ENCODE assay signal across 8 cellular contexts in genomic region chr1:28369518-28370219, GRCh38. TPM values are rescaled to one million over a fixed set of nuclear protein-coding genes. Genes with fewer than 3 reads are reported as not detected.
A peak's percentile ranks its signal among the peaks of the same experiment; 100 is the strongest.
DNase-seq lines count a peak whose midpoint lies in the region; ATAC-seq, FAIRE-seq and TF ChIP-seq lines count a peak whose summit lies in the region.

TSS of gene PHACTR4 (plus strand) at chr1:28369740. CDS start at chr1:28407448, 37,708 bp downstream.

- no peak for TF ChIP-seq EP300 in A549 (IDR thresholded peaks at IDR 0.05)

- FAIRE-seq in A549 (lab: Jason Lieb, UNC): no peak

- CTCF ChIA-PET in A549 (lab: Yijun Ruan, JAX): interaction anchor here (2.8 to 5.8 kb wide), 3 partner anchors 10 to 120 kb away, joined by 12 to 41 read pairs (median 31); no protein-coding TSS in a partner anchor

- POLR2A ChIA-PET in A549 (lab: Yijun Ruan, JAX): interaction anchor here (0.5 to 1.9 kb wide), 11 partner anchors 10 to 212 kb away, joined by 3 to 15 read pairs (median 5); partner anchors contain the start of genes MED18 and RCC1

- no peak for TF ChIP-seq CTCF in A549 (IDR thresholded peaks at IDR 0.05)
- TF ChIP-seq CTCF in WERI-Rb-1 (IDR thresholded peaks at IDR 0.05; ENCODE audit: low read depth, low read length): no peak
- TF ChIP-seq CTCF in breast epithelium (IDR thresholded peaks at IDR 0.05): no peak

- no peaks in the 10 kb centered on the region for H3K9me3 ChIP-seq in A549
- H3K9me3 ChIP-seq in WERI-Rb-1 (ENCODE audit: severe bottlenecking): no peaks in the 10 kb centered on the region
- no peaks in the 10 kb centered on the region for H3K9me3 ChIP-seq in breast epithelium
- no peaks in the 10 kb centered on the region for H3K9me3 ChIP-seq in iPS-20b (ENCODE audit: insufficient read depth, low read depth, low read length)

- H3K36me3 ChIP-seq in WERI-Rb-1: peaks cover 18% of the 10 kb centered on the region
- H3K36me3 ChIP-seq in breast epithelium: no peaks in the 10 kb centered on the region
- H3K36me3 ChIP-seq in iPS-20b (ENCODE audit: insufficient read depth, low read depth, low read length): peaks cover 6% of the 10 kb centered on the region; the same call in 1 of the 2 replicates

- DNase-seq in A549 (ENCODE audit: low read depth in 1 of 2, low spot score in 1 of 2) (peak; percentile 87 to 95), NCI-H2171 treated with DMSO at 0.1 percent for 48 hours (lab: John Stamatoyannopoulos, UW) (peak; percentile 94), WERI-Rb-1 (peak; percentile 98), breast epithelium (ENCODE audit: low spot score in 2 of 2) (peak; percentile 82 to 90)

- intact Hi-C loops in breast epithelium (cut with DNase I; ENCODE audit: low total_unique reads): no loop called here

- WGBS in A549 (ENCODE audit: missing lambda C conversion rate): 0% methylated on average over 20 of the region's 60 CpGs

- H3K4me3 ChIP-seq in A549 (peak within 1 kb of the TSS; percentile 72), WERI-Rb-1 (ENCODE audit: low read depth, low read length) (peak within 1 kb of the TSS; percentile 89), breast epithelium (peak within 1 kb of the TSS; percentile 80 to 98 (median 82)), iPS-20b (ENCODE audit: low read length) (peak within 1 kb of the TSS; percentile 79), skin epidermis (peak within 1 kb of the TSS; percentile 73 to 99 (median 81))

- ATAC-seq in A549 (peak; percentile 94 to 98), GM18861 (IDR thresholded peaks at IDR 0.05; ENCODE audit: unreplicated experiment) (peak; percentile 74), HG03097 (IDR thresholded peaks at IDR 0.05; ENCODE audit: low FRiP score, unreplicated experiment) (peak; percentile 80)

- H3K27ac ChIP-seq in A549 (peak within 1 kb of the TSS; percentile 96), WERI-Rb-1 (peak within 1 kb of the TSS; percentile 92), breast epithelium (peak within 1 kb of the TSS; percentile 92 to 94), iPS-20b (ENCODE audit: low read length) (peak within 1 kb of the TSS; percentile 35), skin epidermis (peak within 1 kb of the TSS; percentile 88 to 99 (median 95))

- H3K4me1 ChIP-seq in A549: peaks cover 39% of the 10 kb centered on the region
- no peaks in the 10 kb centered on the region for H3K4me1 ChIP-seq in breast epithelium
- peaks cover 8% of the 10 kb centered on the region; the same call in 1 of the 2 replicates for H3K4me1 ChIP-seq in iPS-20b (ENCODE audit: insufficient read depth, low read length)

- H3K27me3 ChIP-seq in WERI-Rb-1 (ENCODE audit: insufficient read depth, low read depth, severe bottlenecking) (no peaks in the 10 kb centered on the region), breast epithelium (no peaks in the 10 kb centered on the region), iPS-20b (ENCODE audit: insufficient read depth, low read length) (no peaks in the 10 kb centered on the region)

- H3K4me2 ChIP-seq in A549: peak within 1 kb of the TSS; percentile 86

- no peak for TF ChIP-seq RAD21 in A549 (conservative IDR thresholded peaks at IDR 0.05 in 1 of 2, IDR thresholded peaks at IDR 0.05 in 1 of 2)

- peak within 1 kb of the TSS; percentile 90 for H3K9ac ChIP-seq in iPS-20b (ENCODE audit: low read depth, low read length)

- TF ChIP-seq POLR2A in A549 (IDR thresholded peaks at IDR 0.05; ENCODE audit: low read length) (peak; percentile 74), breast epithelium (IDR thresholded peaks at IDR 0.05) (peak; percentile 51)

TF ChIP-seq in A549, 52 proteins besides CTCF, POLR2A, EP300 and RAD21:
- TF ChIP-seq PHF8 (IDR thresholded peaks at IDR 0.05; ENCODE audit: borderline replicate concordance, low read depth): peak; percentile 90
- no peak for TF ChIP-seq TFCP2L1 (CRISPR knock-in tag; IDR thresholded peaks at IDR 0.05)
- peak; percentile 70; the same call in 1 of the 2 replicates for TF ChIP-seq E2F6 (IDR thresholded peaks at IDR 0.05; ENCODE audit: borderline replicate concordance, low read depth)
- no peak for TF ChIP-seq FOXS1 (CRISPR knock-in tag; IDR thresholded peaks at IDR 0.05)
- no peak for TF ChIP-seq MYC (IDR thresholded peaks at IDR 0.05; ENCODE audit: borderline replicate concordance, low read length)
- no peak for TF ChIP-seq HOXB13 (CRISPR knock-in tag; IDR thresholded peaks at IDR 0.05; ENCODE audit: low read depth)
- TF ChIP-seq MAZ (IDR thresholded peaks at IDR 0.05; ENCODE audit: borderline replicate concordance, low read depth, low read length): 0 out of 2 replicates have a peak, but pooled peaks have one; percentile 51
- no peak for TF ChIP-seq ZNF302 (CRISPR knock-in tag; IDR thresholded peaks at IDR 0.05)
- TF ChIP-seq JUN (IDR thresholded peaks at IDR 0.05): peak in 1 of 2 experiments; percentile 73; a peak in 3 of 5 replicates
- no peak for TF ChIP-seq HOXA7 (CRISPR knock-in tag; IDR thresholded peaks at IDR 0.05)
- TF ChIP-seq MAX (IDR thresholded peaks at IDR 0.05): peak; percentile 36; the same call in 1 of the 2 replicates
- peak; percentile 73; the same call in 1 of the 3 replicates for TF ChIP-seq BCL3 (IDR thresholded peaks at IDR 0.05)
- no peak for TF ChIP-seq ESRRA (IDR thresholded peaks at IDR 0.05; ENCODE audit: borderline replicate concordance, low read length)
- no peak for TF ChIP-seq EHF (CRISPR knock-in tag; IDR thresholded peaks at IDR 0.05)
- no peak for TF ChIP-seq NPAS2 (CRISPR knock-in tag; IDR thresholded peaks at IDR 0.05; ENCODE audit: borderline replicate concordance)
- no peak for TF ChIP-seq CHD4 (IDR thresholded peaks at IDR 0.05; ENCODE audit: borderline replicate concordance)

RNA-seq across cellular contexts. Expression of gene PHACTR4, which starts in this region (rescaled TPM):
- polyA plus RNA-seq in A549 (2011; rRNA removed) (17.4 and 32.1 TPM in 2 replicates), A549 (2017; fragmentation: RNase III; extraction: RNeasy Plus Mini Kit Qiagen cat#74134 plus additional on column Dnase treatment) (25.0 to 25.4 TPM (median 25.1 TPM) in 3 replicates)
- 9.3 and 10.8 TPM in 2 replicates for polyA plus RNA-seq in A549 (2012; cell fraction: cytosol; rRNA removed)
- polyA plus RNA-seq in A549 (2012; cell fraction: nucleus; rRNA removed): 7.4 and 16.4 TPM in 2 replicates
- polyA minus RNA-seq in A549 (2011; rRNA and poly(A)+ RNA removed): 19.9 and 23.3 TPM in 2 replicates
- total RNA-seq in breast epithelium: 10 to 100 TPM; 17.1 to 29.6 (median 25.9) TPM

Comparison
In these comparisons a context has a peak if more than half of its experiments do, and no peak if none do; other contexts are left out.
1. Peak in every context shown above with its lines: DNase-seq, ATAC-seq, H3K4me3 ChIP-seq and H3K27ac ChIP-seq.
2. H3K27ac ChIP-seq: peak in every context shown above with its lines; median percentile 96 in A549; 95 in skin epidermis; 93 in breast epithelium; 92 in WERI-Rb-1; 35 in iPS-20b.